In genomic region chr5:132607133-132607532, GRCh38 we compare ENCODE assay signal across 32 cellular contexts. TPM values are rescaled to one million over a fixed set of nuclear protein-coding genes. Genes with fewer than 3 reads are reported as not detected.
"Had no signal": no experiment of that assay in that cellular context is flagged by ENCODE, and none has a peak within 500 bp of the region (broad histone marks: within the 10 kb centered on the region; RNA-seq: fewer than 3 reads in every experiment).

No MANE protein-coding gene starts in this region.

- H3K4me3 Mint-ChIP-seq: memory B cell; mesothelial cell of epicardium; natural killer cell; neural crest cell; stimulated activated memory B cell treated with anti-CD40 and anti-IgM and Interleukin-4, amounts not matched to agents 10 μg/mL and 1 μg/mL and 100 μg/mL, for 72 hours; stimulated activated naive CD8-positive, alpha-beta T cell treated with anti-CD3 and anti-CD28 coated beads, Interleukin-15, Interleukin-2, amounts not matched to agents 100 ng/mL and 50 ng/mL, for 24 hours had no signal

- H3K4me1 Mint-ChIP-seq: memory B cell; mesothelial cell of epicardium; natural killer cell; neural crest cell; stimulated activated memory B cell treated with anti-CD40 and anti-IgM and Interleukin-4, amounts not matched to agents 10 μg/mL and 1 μg/mL and 100 μg/mL, for 72 hours had no signal

- H3K27ac ChIP-seq: gastrocnemius medialis, heart right ventricle, left ventricle myocardium inferior, lower lobe of right lung, spleen, tibial artery, upper lobe of left lung, vagina had no signal

- H3K9me3 Mint-ChIP-seq: natural killer cell had no signal

- H3K27ac Mint-ChIP-seq: memory B cell; mesothelial cell of epicardium; natural killer cell; stimulated activated memory B cell treated with anti-CD40 and anti-IgM and Interleukin-4, amounts not matched to agents 10 μg/mL and 1 μg/mL and 100 μg/mL, for 72 hours; stimulated activated naive CD8-positive, alpha-beta T cell treated with anti-CD3 and anti-CD28 coated beads, Interleukin-15, Interleukin-2, amounts not matched to agents 100 ng/mL and 50 ng/mL, for 24 hours had no signal

- FAIRE-seq: endometrium, keratinocyte had no signal

- DNase-seq: effector memory CD4-positive, alpha-beta T cell; gastrocnemius medialis; heart right ventricle; hypothalamus; left cardiac atrium; left ventricle myocardium inferior; lower lobe of right lung; natural killer cell; posterior cingulate gyrus; spleen; stimulated activated CD4-positive, alpha-beta T cell treated with anti-CD3 and anti-CD28 coated beads, Interleukin-15, amount 100 ng/mL, for 24 hours; stimulated activated CD4-positive, alpha-beta T cell treated with anti-CD3 and anti-CD28 coated beads, Interleukin-1b, Interleukin-23, amount 100 ng/mL, for 48 hours; stimulated activated CD4-positive, alpha-beta T cell treated with anti-CD3 and anti-CD28 coated beads, Interleukin-4, amount 100 ng/mL, for 24 hours; tibial artery; upper lobe of left lung had no signal

- H3K9me3 ChIP-seq: gastrocnemius medialis, heart right ventricle, left ventricle myocardium inferior, lower lobe of right lung, spleen, tibial artery, upper lobe of left lung, vagina had no signal

- ATAC-seq: esophagus mucosa; gastrocnemius medialis; heart right ventricle; left cardiac atrium; lower lobe of right lung; sciatic nerve; stimulated activated memory B cell treated with anti-CD40 and anti-IgM and Interleukin-4, amounts not matched to agents 10 μg/mL and 1 μg/mL and 100 μg/mL, for 72 hours had no signal

- H3K4me3 ChIP-seq: gastrocnemius medialis, heart right ventricle, left ventricle myocardium inferior, lower lobe of right lung, spleen, tibial artery, upper lobe of left lung, vagina had no signal

- H3K27me3 Mint-ChIP-seq: memory B cell; stimulated activated memory B cell treated with anti-CD40 and anti-IgM and Interleukin-4, amounts not matched to agents 10 μg/mL and 1 μg/mL and 100 μg/mL, for 72 hours; stimulated activated naive CD8-positive, alpha-beta T cell treated with anti-CD3 and anti-CD28 coated beads, Interleukin-15, Interleukin-2, amounts not matched to agents 100 ng/mL and 50 ng/mL, for 24 hours had no signal

- H3K4me1 ChIP-seq: gastrocnemius medialis, heart right ventricle, left ventricle myocardium inferior, lower lobe of right lung, spleen, tibial artery, upper lobe of left lung, vagina had no signal

- H3K27me3 ChIP-seq: gastrocnemius medialis, heart right ventricle, spleen, tibial artery, upper lobe of left lung, vagina had no signal

RNA-seq across cellular contexts. Expression of gene IL13, which starts 50.8 kb away (rescaled TPM):
- total RNA-seq: esophagus mucosa, fibroblast of lung, gastrocnemius medialis, left cardiac atrium, left ventricle myocardium inferior, lower lobe of right lung, mucosa of gallbladder, myocyte, neural crest cell, osteocyte, pulmonary artery endothelial cell, sciatic nerve, skeletal muscle tissue, spleen, temporal lobe, vagina had no signal
- polyA plus RNA-seq: fibroblast of lung, keratinocyte had no signal
